Comparison of ENCODE assay signal across 19 cellular contexts in the genomic region with DNA sequence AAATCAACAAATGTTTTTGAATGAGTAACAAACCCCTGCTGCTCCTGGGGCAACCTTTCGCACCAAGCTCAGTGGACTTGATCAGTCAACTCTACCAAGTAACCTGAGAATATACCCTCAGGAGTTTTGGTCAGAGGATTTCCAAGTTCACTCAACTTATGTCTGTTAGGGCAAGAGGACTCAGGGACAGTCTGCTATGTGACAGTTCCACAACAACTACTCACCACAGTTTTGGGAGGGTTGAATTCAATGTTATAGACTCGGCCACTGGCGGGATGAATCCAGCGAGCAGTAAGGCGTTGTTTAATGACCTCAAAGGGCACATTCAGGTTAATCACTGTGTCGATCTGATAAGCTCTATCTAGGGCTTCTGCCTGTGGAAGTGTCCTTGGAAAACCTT. TPM values are rescaled to one million over a fixed set of nuclear protein-coding genes. Genes with fewer than 3 reads are reported as not detected.
DNase-seq lines count a peak whose midpoint lies in the region; ATAC-seq and TF ChIP-seq lines count a peak whose summit lies in the region.
"Had no signal": no experiment of that assay in that cellular context is flagged by ENCODE, and none has a peak within 500 bp of the region (broad histone marks: within the 10 kb centered on the region; RNA-seq: fewer than 3 reads in every experiment).

No MANE protein-coding gene starts in this region.

- ATAC-seq in WTC11 = no peak
- ATAC-seq in memory B cell (ENCODE audit: low read depth) = no peak
- ATAC-seq in HG03342 (IDR thresholded peaks at IDR 0.05; ENCODE audit: unreplicated experiment) = no peak
- ATAC-seq in stimulated activated memory B cell treated with anti-CD40 and anti-IgM and Interleukin-4, amounts not matched to agents 10 μg/mL and 1 μg/mL and 100 μg/mL, for 72 hours = no peak
- ATAC-seq: A549 had no signal

- POLR2A ChIA-PET in WTC11 (lab: Charles Lee) = no interaction called here

- H3K36me3 Mint-ChIP-seq in T-helper 1 cell treated with Interleukin-12 subunit alpha and Interleukin-12 subunit beta and Interleukin-4 antibody, amounts not matched to agents 30 μg/mL and 1 μg/mL, for 36 hours (ENCODE audit: low read depth) = peaks cover 29% of the 10 kb centered on the region
- peaks cover 52% of the 10 kb centered on the region for H3K36me3 Mint-ChIP-seq in WTC11
- H3K36me3 Mint-ChIP-seq in memory B cell = peaks cover 20% of the 10 kb centered on the region
- peaks cover 50% of the 10 kb centered on the region for H3K36me3 Mint-ChIP-seq in progenitor cell of endocrine pancreas (ENCODE audit: insufficient read depth)
- peaks cover 44% of the 10 kb centered on the region for H3K36me3 Mint-ChIP-seq in stimulated activated memory B cell treated with anti-CD40 and anti-IgM and Interleukin-4, amounts not matched to agents 10 μg/mL and 1 μg/mL and 100 μg/mL, for 72 hours

- H3K4me3 Mint-ChIP-seq in T-helper 1 cell treated with Interleukin-12 subunit alpha and Interleukin-12 subunit beta and Interleukin-4 antibody, amounts not matched to agents 30 μg/mL and 1 μg/mL, for 36 hours = no peak overlapping the region
- H3K4me3 Mint-ChIP-seq in WTC11 = no peak overlapping the region
- no peak overlapping the region for H3K4me3 Mint-ChIP-seq in memory B cell
- no peak overlapping the region for H3K4me3 Mint-ChIP-seq in progenitor cell of endocrine pancreas (ENCODE audit: low read depth)
- no peak overlapping the region for H3K4me3 Mint-ChIP-seq in stimulated activated memory B cell treated with anti-CD40 and anti-IgM and Interleukin-4, amounts not matched to agents 10 μg/mL and 1 μg/mL and 100 μg/mL, for 72 hours
- H3K4me3 Mint-ChIP-seq: CD4-positive, alpha-beta memory T cell; HFFc6 had no signal

- DNase-seq in T-helper 1 cell (no peak), WTC11 (ENCODE audit: low spot score) (no peak), memory B cell (ENCODE audit: low spot score in 2 of 2) (no peak), progenitor cell of endocrine pancreas (ENCODE audit: low spot score, unreplicated experiment) (no peak), NCI-H2227 (lab: John Stamatoyannopoulos, UW; ENCODE audit: unreplicated experiment) (no peak)
- DNase-seq: 8988T; C1 segment of cervical spinal cord; Calu3; CD4-positive, alpha-beta memory T cell; COR-L47; DMS53; DMS79 treated with DMSO at 0.1 percent for 48 hours; GF-D8; GOT3; HFFc6 had no signal

- H3K27me3 Mint-ChIP-seq in T-helper 1 cell treated with Interleukin-12 subunit alpha and Interleukin-12 subunit beta and Interleukin-4 antibody, amounts not matched to agents 30 μg/mL and 1 μg/mL, for 36 hours (ENCODE audit: low read depth) = no peaks in the 10 kb centered on the region
- H3K27me3 Mint-ChIP-seq in WTC11 (ENCODE audit: low read depth) (no peaks in the 10 kb centered on the region), memory B cell (no peaks in the 10 kb centered on the region), progenitor cell of endocrine pancreas (no peaks in the 10 kb centered on the region)
- H3K27me3 Mint-ChIP-seq in stimulated activated memory B cell treated with anti-CD40 and anti-IgM and Interleukin-4, amounts not matched to agents 10 μg/mL and 1 μg/mL and 100 μg/mL, for 72 hours = no peaks in the 10 kb centered on the region
- H3K27me3 Mint-ChIP-seq: CD4-positive, alpha-beta memory T cell had no signal

- CTCF ChIA-PET in WTC11 (lab: Charles Lee) = interaction anchor here (0.6 kb wide), 1 partner anchor 78 kb away, joined by 3 read pairs; no protein-coding TSS in a partner anchor

- H3K4me1 Mint-ChIP-seq in T-helper 1 cell treated with Interleukin-12 subunit alpha and Interleukin-12 subunit beta and Interleukin-4 antibody, amounts not matched to agents 30 μg/mL and 1 μg/mL, for 36 hours (ENCODE audit: low read depth) = no peaks in the 10 kb centered on the region
- H3K4me1 Mint-ChIP-seq in WTC11 = no peaks in the 10 kb centered on the region
- peaks cover 2% of the 10 kb centered on the region for H3K4me1 Mint-ChIP-seq in memory B cell
- peaks cover 4% of the 10 kb centered on the region for H3K4me1 Mint-ChIP-seq in progenitor cell of endocrine pancreas (ENCODE audit: low read depth)
- no peaks in the 10 kb centered on the region for H3K4me1 Mint-ChIP-seq in stimulated activated memory B cell treated with anti-CD40 and anti-IgM and Interleukin-4, amounts not matched to agents 10 μg/mL and 1 μg/mL and 100 μg/mL, for 72 hours
- H3K4me1 Mint-ChIP-seq: CD4-positive, alpha-beta memory T cell had no signal

- no peaks in the 10 kb centered on the region for H3K9me3 Mint-ChIP-seq in T-helper 1 cell treated with Interleukin-12 subunit alpha and Interleukin-12 subunit beta and Interleukin-4 antibody, amounts not matched to agents 30 μg/mL and 1 μg/mL, for 36 hours
- peaks cover 3% of the 10 kb centered on the region for H3K9me3 Mint-ChIP-seq in WTC11
- no peaks in the 10 kb centered on the region for H3K9me3 Mint-ChIP-seq in memory B cell
- peaks cover 3% of the 10 kb centered on the region for H3K9me3 Mint-ChIP-seq in progenitor cell of endocrine pancreas (ENCODE audit: low read depth)
- H3K9me3 Mint-ChIP-seq in stimulated activated memory B cell treated with anti-CD40 and anti-IgM and Interleukin-4, amounts not matched to agents 10 μg/mL and 1 μg/mL and 100 μg/mL, for 72 hours = peaks cover 2% of the 10 kb centered on the region
- H3K9me3 Mint-ChIP-seq: CD4-positive, alpha-beta memory T cell; HFFc6 had no signal

- TF ChIP-seq CTCF in WTC11 (IDR thresholded peaks at IDR 0.05) (no peak), progenitor cell of endocrine pancreas (IDR thresholded peaks at IDR 0.05; ENCODE audit: unreplicated experiment) (no peak)

- peak overlapping the region; percentile 9 for H3K27ac Mint-ChIP-seq in T-helper 1 cell treated with Interleukin-12 subunit alpha and Interleukin-12 subunit beta and Interleukin-4 antibody, amounts not matched to agents 30 μg/mL and 1 μg/mL, for 36 hours
- peak overlapping the region; percentile 80; the same call in 1 of the 2 replicates for H3K27ac Mint-ChIP-seq in WTC11
- peak overlapping the region; percentile 20 for H3K27ac Mint-ChIP-seq in memory B cell
- peak overlapping the region; percentile 73 for H3K27ac Mint-ChIP-seq in progenitor cell of endocrine pancreas
- no peak overlapping the region for H3K27ac Mint-ChIP-seq in stimulated activated memory B cell treated with anti-CD40 and anti-IgM and Interleukin-4, amounts not matched to agents 10 μg/mL and 1 μg/mL and 100 μg/mL, for 72 hours
- H3K27ac Mint-ChIP-seq: HFFc6 had no signal

TF ChIP-seq in WTC11, 78 proteins besides CTCF, POLR2A, EP300 and RAD21:
- TF ChIP-seq NR3C1 (CRISPR knock-in tag; conservative IDR thresholded peaks at IDR 0.05; ENCODE audit: low read depth) (no peak), OVOL2 (CRISPR knock-in tag; IDR thresholded peaks at IDR 0.05; ENCODE audit: borderline replicate concordance) (no peak), ZNF416 (CRISPR knock-in tag; IDR thresholded peaks at IDR 0.05) (no peak), CREB1 (CRISPR knock-in tag; IDR thresholded peaks at IDR 0.05) (no peak)
- TF ChIP-seq, protein P1, sequence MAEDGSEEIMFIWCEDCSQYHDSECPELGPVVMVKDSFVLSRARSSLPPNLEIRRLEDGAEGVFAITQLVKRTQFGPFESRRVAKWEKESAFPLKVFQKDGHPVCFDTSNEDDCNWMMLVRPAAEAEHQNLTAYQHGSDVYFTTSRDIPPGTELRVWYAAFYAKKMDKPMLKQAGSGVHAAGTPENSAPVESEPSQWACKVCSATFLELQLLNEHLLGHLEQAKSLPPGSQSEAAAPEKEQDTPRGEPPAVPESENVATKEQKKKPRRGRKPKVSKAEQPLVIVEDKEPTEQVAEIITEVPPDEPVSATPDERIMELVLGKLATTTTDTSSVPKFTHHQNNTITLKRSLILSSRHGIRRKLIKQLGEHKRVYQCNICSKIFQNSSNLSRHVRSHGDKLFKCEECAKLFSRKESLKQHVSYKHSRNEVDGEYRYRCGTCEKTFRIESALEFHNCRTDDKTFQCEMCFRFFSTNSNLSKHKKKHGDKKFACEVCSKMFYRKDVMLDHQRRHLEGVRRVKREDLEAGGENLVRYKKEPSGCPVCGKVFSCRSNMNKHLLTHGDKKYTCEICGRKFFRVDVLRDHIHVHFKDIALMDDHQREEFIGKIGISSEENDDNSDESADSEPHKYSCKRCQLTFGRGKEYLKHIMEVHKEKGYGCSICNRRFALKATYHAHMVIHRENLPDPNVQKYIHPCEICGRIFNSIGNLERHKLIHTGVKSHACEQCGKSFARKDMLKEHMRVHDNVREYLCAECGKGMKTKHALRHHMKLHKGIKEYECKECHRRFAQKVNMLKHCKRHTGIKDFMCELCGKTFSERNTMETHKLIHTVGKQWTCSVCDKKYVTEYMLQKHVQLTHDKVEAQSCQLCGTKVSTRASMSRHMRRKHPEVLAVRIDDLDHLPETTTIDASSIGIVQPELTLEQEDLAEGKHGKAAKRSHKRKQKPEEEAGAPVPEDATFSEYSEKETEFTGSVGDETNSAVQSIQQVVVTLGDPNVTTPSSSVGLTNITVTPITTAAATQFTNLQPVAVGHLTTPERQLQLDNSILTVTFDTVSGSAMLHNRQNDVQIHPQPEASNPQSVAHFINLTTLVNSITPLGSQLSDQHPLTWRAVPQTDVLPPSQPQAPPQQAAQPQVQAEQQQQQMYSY (CRISPR knock-in tag; IDR thresholded peaks at IDR 0.05) = no peak

RNA-seq across cellular contexts. Expression of gene AK3, which starts 22.1 kb away (rescaled TPM):
- total RNA-seq in WTC11 (2021) = 28.5 to 30.2 TPM (median 29.1 TPM) in 3 replicates
- 69.1 and 73.6 TPM in 2 replicates for total RNA-seq in progenitor cell of endocrine pancreas

RNA-seq across cellular contexts. Expression of gene CDC37L1, which starts 39.5 kb away (rescaled TPM):
- 16.7 to 20.1 TPM (median 18.8 TPM) in 3 replicates for total RNA-seq in WTC11 (2021)
- total RNA-seq in progenitor cell of endocrine pancreas = 15.5 and 16.6 TPM in 2 replicates

RNA-seq across cellular contexts. Expression of gene SPATA6L, which starts 52.6 kb away (rescaled TPM):
- total RNA-seq in WTC11 (2021) (1.7 to 2.5 TPM (median 1.8 TPM) in 3 replicates), progenitor cell of endocrine pancreas (7.1 and 7.8 TPM in 2 replicates)

RNA-seq across cellular contexts. Expression of gene PLPP6, which starts 56.8 kb away (rescaled TPM):
- total RNA-seq in WTC11 (2021) = 13.4 to 13.5 TPM (median 13.5 TPM) in 3 replicates
- 21.2 and 22.5 TPM in 2 replicates for total RNA-seq in progenitor cell of endocrine pancreas
